ENCODE assay signal across 8 cellular contexts in genomic region chr6:36827261-36828079, GRCh38. TPM values are rescaled to one million over a fixed set of nuclear protein-coding genes. Genes with fewer than 3 reads are reported as not detected.
DNase-seq lines count a peak whose midpoint lies in the region; ATAC-seq lines count a peak whose summit lies in the region.

No MANE protein-coding gene starts in this region.

- peak; percentile 28 to 64 for ATAC-seq in left cardiac atrium
- ATAC-seq in stimulated activated naive B cell treated with anti-CD40 and anti-IgM and Interleukin-4, amounts not matched to agents 10 μg/mL and 1 μg/mL and 100 μg/mL, for 72 hours (replicated peaks) = peak; percentile 34 to 57

- no peak overlapping the region for H3K27ac Mint-ChIP-seq in activated CD4-positive, alpha-beta T cell treated with anti-CD3 and anti-CD28 coated beads, Interleukin-2, amount 10 ng/mL, durations not matched to agents 24 days and 14 days
- H3K27ac Mint-ChIP-seq in stimulated activated naive B cell treated with anti-CD40 and anti-IgM and Interleukin-4, amounts not matched to agents 10 μg/mL and 1 μg/mL and 100 μg/mL, for 72 hours = no peak overlapping the region

- H3K4me3 Mint-ChIP-seq in activated CD4-positive, alpha-beta T cell treated with anti-CD3 and anti-CD28 coated beads, Interleukin-2, amount 10 ng/mL, durations not matched to agents 24 days and 14 days = no peak overlapping the region
- H3K4me3 Mint-ChIP-seq in stimulated activated naive B cell treated with anti-CD40 and anti-IgM and Interleukin-4, amounts not matched to agents 10 μg/mL and 1 μg/mL and 100 μg/mL, for 72 hours = no peak overlapping the region

- H3K4me1 Mint-ChIP-seq in activated CD4-positive, alpha-beta T cell treated with anti-CD3 and anti-CD28 coated beads, Interleukin-2, amount 10 ng/mL, durations not matched to agents 24 days and 14 days = peaks cover 15% of the 10 kb centered on the region
- peaks cover 5 to 8% of the 10 kb centered on the region in 2 donors for H3K4me1 Mint-ChIP-seq in stimulated activated naive B cell treated with anti-CD40 and anti-IgM and Interleukin-4, amounts not matched to agents 10 μg/mL and 1 μg/mL and 100 μg/mL, for 72 hours

- DNase-seq in NOMO-1 (lab: John Stamatoyannopoulos, UW; ENCODE audit: unreplicated experiment in 2 of 2) (peak; percentile 12 to 14), NOMO-1 treated with dmso at 0.1 percent for 144 hours (lab: John Stamatoyannopoulos, UW; ENCODE audit: unreplicated experiment) (no peak), left cardiac atrium (peak; percentile 82), GM19240 (ENCODE audit: insufficient read length, low spot score) (no peak), NCI-H345 (lab: John Stamatoyannopoulos, UW) (no peak), foreskin melanocyte (no peak)
- peak; percentile 74 for DNase-seq in activated CD4-positive, alpha-beta T cell treated with anti-CD3 and anti-CD28 coated beads, Interleukin-2, amount 10 ng/mL, durations not matched to agents 24 days and 14 days
- no peak for DNase-seq in stimulated activated naive B cell treated with anti-CD40 and anti-IgM and Interleukin-4, amounts not matched to agents 10 μg/mL and 1 μg/mL and 100 μg/mL, for 72 hours

- peaks cover 6% of the 10 kb centered on the region for H3K27me3 Mint-ChIP-seq in activated CD4-positive, alpha-beta T cell treated with anti-CD3 and anti-CD28 coated beads, Interleukin-2, amount 10 ng/mL, durations not matched to agents 24 days and 14 days
- peaks cover 21 to 24% of the 10 kb centered on the region in 2 donors for H3K27me3 Mint-ChIP-seq in stimulated activated naive B cell treated with anti-CD40 and anti-IgM and Interleukin-4, amounts not matched to agents 10 μg/mL and 1 μg/mL and 100 μg/mL, for 72 hours

- intact Hi-C loops in activated CD4-positive, alpha-beta T cell treated with anti-CD3 and anti-CD28 coated beads, Interleukin-2, amount 10 ng/mL, durations not matched to agents 24 days and 14 days (cut with micrococcal nuclease) = no loop called here
- intact Hi-C loops in left cardiac atrium (cut with DNase I) = no loop called here

- H3K9me3 Mint-ChIP-seq in activated CD4-positive, alpha-beta T cell treated with anti-CD3 and anti-CD28 coated beads, Interleukin-2, amount 10 ng/mL, durations not matched to agents 24 days and 14 days = no peaks in the 10 kb centered on the region
- no peaks in the 10 kb centered on the region for H3K9me3 Mint-ChIP-seq in stimulated activated naive B cell treated with anti-CD40 and anti-IgM and Interleukin-4, amounts not matched to agents 10 μg/mL and 1 μg/mL and 100 μg/mL, for 72 hours

- no peaks in the 10 kb centered on the region for H3K36me3 Mint-ChIP-seq in activated CD4-positive, alpha-beta T cell treated with anti-CD3 and anti-CD28 coated beads, Interleukin-2, amount 10 ng/mL, durations not matched to agents 24 days and 14 days (ENCODE audit: low read depth)
- no peaks in the 10 kb centered on the region for H3K36me3 Mint-ChIP-seq in stimulated activated naive B cell treated with anti-CD40 and anti-IgM and Interleukin-4, amounts not matched to agents 10 μg/mL and 1 μg/mL and 100 μg/mL, for 72 hours

RNA-seq across cellular contexts. Expression of gene CPNE5, which starts 11.8 kb away (rescaled TPM):
- total RNA-seq in activated CD4-positive, alpha-beta T cell treated with anti-CD3 and anti-CD28 coated beads, Interleukin-2, amount 10 ng/mL, durations not matched to agents 24 days and 14 days = 0.31 and 0.65 TPM in 2 replicates
- total RNA-seq in left cardiac atrium = 10 to 100 TPM; 14.7 to 63.5 TPM

RNA-seq across cellular contexts. Expression of gene PPIL1, which starts 47.1 kb away (rescaled TPM):
- 65.0 and 65.1 TPM in 2 replicates for total RNA-seq in activated CD4-positive, alpha-beta T cell treated with anti-CD3 and anti-CD28 coated beads, Interleukin-2, amount 10 ng/mL, durations not matched to agents 24 days and 14 days
- total RNA-seq in left cardiac atrium = 10 to 100 TPM; 52.4 to 56.3 TPM

RNA-seq across cellular contexts. Expression of gene C6orf89, which starts 58.3 kb away (rescaled TPM):
- total RNA-seq in activated CD4-positive, alpha-beta T cell treated with anti-CD3 and anti-CD28 coated beads, Interleukin-2, amount 10 ng/mL, durations not matched to agents 24 days and 14 days = 25.9 and 27.4 TPM in 2 replicates
- total RNA-seq in left cardiac atrium = 10 to 100 TPM; 62.9 to 74.1 TPM

Comparison
In these comparisons a context has a peak if more than half of its experiments do, and no peak if none do; other contexts are left out.
1. DNase-seq: peak in NOMO-1 (2 of 2), activated CD4-positive, alpha-beta T cell treated with anti-CD3 and anti-CD28 coated beads, Interleukin-2, amount 10 ng/mL, durations not matched to agents 24 days and 14 days (single experiment) and left cardiac atrium (single experiment); none in NOMO-1 treated with dmso at 0.1 percent for 144 hours (single experiment), stimulated activated naive B cell treated with anti-CD40 and anti-IgM and Interleukin-4, amounts not matched to agents 10 μg/mL and 1 μg/mL and 100 μg/mL, for 72 hours (single experiment), GM19240 (single experiment), NCI-H345 (single experiment) and foreskin melanocyte (single experiment).